In the genomic region with DNA sequence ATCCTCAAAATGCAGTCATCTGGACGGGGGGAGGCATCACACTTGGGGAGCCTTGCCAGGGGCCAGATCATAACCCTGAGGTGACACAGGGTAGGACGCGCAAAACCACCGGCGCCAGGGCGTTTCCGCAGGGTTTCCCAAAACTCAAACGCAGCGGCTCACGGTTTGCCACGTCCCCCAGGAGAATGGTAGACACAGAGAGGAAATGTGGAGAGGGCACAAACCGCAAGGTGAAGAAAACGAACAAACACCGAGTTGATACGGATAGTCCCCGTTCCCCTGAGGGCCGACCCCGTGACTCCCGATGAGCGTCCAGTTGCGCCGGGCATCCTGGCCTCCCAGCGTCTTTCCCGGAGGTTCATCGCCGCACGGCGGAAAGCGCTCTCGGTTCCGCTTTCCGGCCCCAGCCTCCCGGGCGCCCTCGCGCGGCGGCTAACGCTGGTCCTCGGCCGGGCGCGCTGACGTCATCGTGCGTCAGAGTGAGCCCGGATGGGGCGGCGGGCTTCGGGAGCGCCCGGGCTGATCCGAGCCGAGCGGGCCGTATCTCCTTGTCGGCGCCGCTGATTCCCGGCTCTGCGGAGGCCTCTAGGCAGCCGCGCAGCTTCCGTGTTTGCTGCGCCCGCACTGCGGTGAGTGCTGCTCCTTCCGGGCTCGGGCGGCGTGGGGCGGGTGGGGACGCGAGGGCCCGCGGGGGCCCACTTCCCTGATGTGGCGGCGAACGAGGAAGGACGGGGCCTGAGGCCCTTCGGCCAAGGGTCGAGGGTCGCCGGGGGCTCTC, we compare ENCODE assay signal across 8 cellular contexts. TPM values are rescaled to one million over a fixed set of nuclear protein-coding genes. Genes with fewer than 3 reads are reported as not detected.
DNase-seq lines count a peak whose midpoint lies in the region; ATAC-seq lines count a peak whose summit lies in the region.

A gene (plus strand): TSS at position 467 of the 778 bp plus-strand sequence. CDS start 2,641 bp downstream, outside the sequence.

- DNase-seq in COLO829 (ENCODE audit: low spot score) (peak; percentile 55), HS-27A (ENCODE audit: low read depth) (peak; percentile 60), NOMO-1 treated with DMSO at 0.1 percent for 48 hours (lab: John Stamatoyannopoulos, UW; ENCODE audit: unreplicated experiment) (peak; percentile 89), mesenteric fat pad (ENCODE audit: low spot score) (peak; percentile 99)
- peak; percentile 91 to 96 (median 92) for DNase-seq in activated CD8-positive, alpha-beta memory T cell treated with anti-CD3 and anti-CD28 coated beads for 48 hours (ENCODE audit: low read depth in 2 of 3, low spot score in 2 of 3)
- peak; percentile 85 to 90 for DNase-seq in stimulated activated CD8-positive, alpha-beta memory T cell treated with anti-CD3 and anti-CD28 coated beads, Interleukin-15, amount 100 ng/mL, for 4 hours (ENCODE audit: low read depth in 2 of 2)

- H3K4me1 ChIP-seq in endocrine pancreas (ENCODE audit: control insufficient read depth, insufficient read depth, low read length) = peaks cover 17% of the 10 kb centered on the region

- peak within 1 kb of the TSS; percentile 95 for H3K4me3 ChIP-seq in endocrine pancreas (ENCODE audit: control insufficient read depth, insufficient read depth, low read length)

- peak within 1 kb of the TSS; percentile 92 for H3K9ac ChIP-seq in endocrine pancreas (ENCODE audit: control insufficient read depth, insufficient read depth, low read length)

- no peaks in the 10 kb centered on the region for H3K27me3 ChIP-seq in endocrine pancreas (ENCODE audit: control insufficient read depth, insufficient read depth, low read length)

- ATAC-seq in GM19467 (IDR thresholded peaks at IDR 0.05; ENCODE audit: unreplicated experiment) = peak; percentile 91

- H3K9me3 ChIP-seq in endocrine pancreas (ENCODE audit: control insufficient read depth, low read length) = no peaks in the 10 kb centered on the region

- no peaks in the 10 kb centered on the region for H3K36me3 ChIP-seq in endocrine pancreas (ENCODE audit: control insufficient read depth, insufficient read depth, low read length)

RNA-seq across cellular contexts. Expression of the gene that starts here (rescaled TPM):
- 43.1 TPM for total RNA-seq in mesenteric fat pad

Comparison
In these comparisons a context has a peak if more than half of its experiments do, and no peak if none do; other contexts are left out.
1. Peak in every context shown above with its lines: DNase-seq, ATAC-seq and H3K4me3 ChIP-seq.